Comparison of ENCODE assay signal across 17 cellular contexts in the genomic region with DNA sequence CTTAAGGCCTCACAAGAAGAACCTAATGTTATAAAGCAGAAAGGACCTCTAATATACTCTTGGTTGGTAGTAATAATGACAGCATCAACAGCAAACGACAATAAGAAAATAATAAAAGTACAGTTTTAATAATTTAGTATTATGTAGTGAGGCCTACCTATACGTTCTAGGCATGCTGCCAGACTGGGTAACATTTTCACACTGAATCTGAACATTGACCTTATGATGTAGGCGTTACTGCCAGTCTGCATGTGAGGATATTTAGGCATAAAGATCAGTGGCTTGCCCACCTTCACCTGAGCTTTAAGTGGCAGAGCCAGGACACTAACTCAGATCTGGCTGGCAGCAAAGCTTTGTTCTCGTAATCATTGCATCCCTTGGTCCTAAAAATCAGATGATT. TPM values are rescaled to one million over a fixed set of nuclear protein-coding genes. Genes with fewer than 3 reads are reported as not detected.
DNase-seq lines count a peak whose midpoint lies in the region; ATAC-seq, FAIRE-seq and TF ChIP-seq lines count a peak whose summit lies in the region.
"Had no signal": no experiment of that assay in that cellular context is flagged by ENCODE, and none has a peak within 500 bp of the region (broad histone marks: within the 10 kb centered on the region; RNA-seq: fewer than 3 reads in every experiment).

No MANE protein-coding gene starts in this region.

- ATAC-seq in CD4-positive, alpha-beta T cell (ENCODE audit: poor library complexity) = no peak
- ATAC-seq: esophagus mucosa; stimulated activated naive CD8-positive, alpha-beta T cell treated with anti-CD3 and anti-CD28 coated beads, Interleukin-15, amount 100 ng/mL, for 72 hours had no signal

- no peak for TF ChIP-seq CTCF in CD4-positive, alpha-beta T cell (IDR thresholded peaks at IDR 0.05)
- no peak for TF ChIP-seq CTCF in Loucy (conservative IDR thresholded peaks at IDR 0.05; ENCODE audit: low read length)
- no peak for TF ChIP-seq CTCF in kidney (IDR thresholded peaks at IDR 0.05; ENCODE audit: borderline replicate concordance, extremely low read depth, insufficient read depth)
- no peak for TF ChIP-seq CTCF in spleen (IDR thresholded peaks at IDR 0.05 in 8 of 11, conservative IDR thresholded peaks at IDR 0.05 in 3 of 11)

- H3K4me3 Mint-ChIP-seq in CD4-positive, alpha-beta T cell = peak overlapping the region; percentile 77
- H3K4me3 Mint-ChIP-seq: stimulated activated naive CD8-positive, alpha-beta T cell treated with anti-CD3 and anti-CD28 coated beads, Interleukin-15, amount 100 ng/mL, for 72 hours had no signal

- H3K9me2 ChIP-seq in Loucy (replicated peaks; ENCODE audit: low read depth, low read length) = no peaks in the 10 kb centered on the region

- H3K9me3 Mint-ChIP-seq in CD4-positive, alpha-beta T cell = no peaks in the 10 kb centered on the region
- H3K9me3 Mint-ChIP-seq: naive B cell; stimulated activated naive CD8-positive, alpha-beta T cell treated with anti-CD3 and anti-CD28 coated beads, Interleukin-15, amount 100 ng/mL, for 72 hours had no signal

- H3K36me3 Mint-ChIP-seq in CD4-positive, alpha-beta T cell (ENCODE audit: low read depth) = no peaks in the 10 kb centered on the region
- H3K36me3 Mint-ChIP-seq: naive B cell had no signal

- H3K79me2 ChIP-seq in Loucy (ENCODE audit: insufficient read depth, low read length) = peaks cover 6% of the 10 kb centered on the region; the same call in 1 of the 2 replicates

- H3K4me1 Mint-ChIP-seq in CD4-positive, alpha-beta T cell (ENCODE audit: low read depth) = peaks cover 51% of the 10 kb centered on the region

- H3K27me3 Mint-ChIP-seq in CD4-positive, alpha-beta T cell = no peaks in the 10 kb centered on the region
- H3K27me3 Mint-ChIP-seq: naive B cell; stimulated activated naive CD8-positive, alpha-beta T cell treated with anti-CD3 and anti-CD28 coated beads, Interleukin-15, amount 100 ng/mL, for 72 hours had no signal

- 76 to 84% (median 78%) methylated on average over 4 of the region's 4 CpGs for WGBS in spleen, 5 donors

- peaks cover 3% of the 10 kb centered on the region; the same call in 1 of the 2 replicates for H3F3A ChIP-seq in Loucy (ENCODE audit: low read depth)

- peak overlapping the region; percentile 69 for H3K4me2 ChIP-seq in Loucy (ENCODE audit: low read depth, low read length, poor library complexity, severe bottlenecking)

- H3K27ac ChIP-seq in CD4-positive, alpha-beta T cell (ENCODE audit: low read depth, low read length) = no peak overlapping the region
- H3K27ac ChIP-seq in kidney (ENCODE audit: low read depth in 2 of 2, low read length in 2 of 2) = no peak overlapping the region
- peak overlapping the region in 5 of 8 donors; percentile 12 to 90 (median 88) for H3K27ac ChIP-seq in spleen
- H3K27ac ChIP-seq: WERI-Rb-1 had no signal

- H3K27me3 ChIP-seq in CD4-positive, alpha-beta T cell (ENCODE audit: control insufficient read depth, insufficient read depth, low read length) = no peaks in the 10 kb centered on the region
- no peaks in the 10 kb centered on the region for H3K27me3 ChIP-seq in Loucy (ENCODE audit: insufficient read depth, low read length, poor library complexity, severe bottlenecking)
- H3K27me3 ChIP-seq in spleen (replicated peaks in 1 of 7) = no peaks in the 10 kb centered on the region

- no peak for FAIRE-seq in kidney (lab: Jason Lieb, UNC)

- H3K4me1 ChIP-seq in Loucy (ENCODE audit: insufficient read depth, low read length, poor library complexity, severe bottlenecking) (peaks cover 65% of the 10 kb centered on the region), kidney (ENCODE audit: control insufficient read depth in 1 of 2, insufficient read depth in 1 of 2, low read depth in 1 of 2, low read length in 2 of 2) (peaks cover 0 to 6% of the 10 kb centered on the region in 2 donors), spleen (peaks cover 0 to 100% (median 50%) of the 10 kb centered on the region in 6 donors)

- no peak overlapping the region for H2AFZ ChIP-seq in Loucy (ENCODE audit: low read length)

- no peak for DNase-seq in CD4-positive, alpha-beta T cell
- DNase-seq in kidney (no peak), spleen (no peak), NCI-H1436 (lab: John Stamatoyannopoulos, UW) (no peak)
- DNase-seq in stimulated activated CD4-positive, alpha-beta T cell treated with anti-CD3 and anti-CD28 coated beads, Interleukin-15, amount 100 ng/mL, for 24 hours = no peak
- no peak for DNase-seq in stimulated activated CD4-positive, alpha-beta T cell treated with anti-CD3 and anti-CD28 coated beads, Interleukin-2, amount 100 ng/mL, for 24 hours
- DNase-seq: activated effector memory CD4-positive, alpha-beta T cell treated with anti-CD3 and anti-CD28 coated beads, Interleukin-2, amount 50 U/mL, for 16 hours; naive B cell; NCI-H187 treated with DMSO at 0.1 percent for 48 hours; SHP77; stimulated activated naive CD8-positive, alpha-beta T cell treated with anti-CD3 and anti-CD28 coated beads, Interleukin-15, amount 100 ng/mL, for 72 hours; WERI-Rb-1 had no signal

- H3K27ac Mint-ChIP-seq in CD4-positive, alpha-beta T cell = no peak overlapping the region
- H3K27ac Mint-ChIP-seq: progenitor cell of endocrine pancreas; stimulated activated naive CD8-positive, alpha-beta T cell treated with anti-CD3 and anti-CD28 coated beads, Interleukin-15, amount 100 ng/mL, for 72 hours had no signal

- POLR2A ChIA-PET in CD4-positive, alpha-beta T cell (lab: Charles Lee) = no interaction called here

- no peak overlapping the region for H3K9ac ChIP-seq in Loucy (ENCODE audit: low read depth, low read length, poor library complexity, severe bottlenecking)
- no peak overlapping the region for H3K9ac ChIP-seq in kidney (ENCODE audit: low read length in 2 of 2)

- H3K36me3 ChIP-seq in Loucy (ENCODE audit: insufficient read depth, low read length) (no peaks in the 10 kb centered on the region), kidney (ENCODE audit: control insufficient read depth in 1 of 2, insufficient read depth in 2 of 2, low read length in 2 of 2) (no peaks in the 10 kb centered on the region), spleen (no peaks in the 10 kb centered on the region)
- H3K36me3 ChIP-seq: WERI-Rb-1 had no signal

- no peaks in the 10 kb centered on the region for H3K9me3 ChIP-seq in CD4-positive, alpha-beta T cell (ENCODE audit: control insufficient read depth, low read length)
- H3K9me3 ChIP-seq in Loucy (ENCODE audit: insufficient read depth, low read depth, low read length) = no peaks in the 10 kb centered on the region
- no peaks in the 10 kb centered on the region for H3K9me3 ChIP-seq in kidney (ENCODE audit: control insufficient read depth in 1 of 2, low read length in 2 of 2)
- H3K9me3 ChIP-seq in spleen = no peaks in the 10 kb centered on the region

- H4K20me1 ChIP-seq in Loucy (ENCODE audit: insufficient read depth, low read length, poor library complexity, severe bottlenecking) = no peaks in the 10 kb centered on the region

- no peak overlapping the region for H3K4me3 ChIP-seq in Loucy (ENCODE audit: low read length, poor library complexity, severe bottlenecking)
- peak overlapping the region; percentile 80 to 81 for H3K4me3 ChIP-seq in kidney (ENCODE audit: low read length in 2 of 2)
- peak overlapping the region; percentile 6 to 71 (median 40) for H3K4me3 ChIP-seq in spleen

- CTCF ChIA-PET in CD4-positive, alpha-beta T cell (lab: Charles Lee) = interaction anchor here (0.6 kb wide), 1 partner anchor 715 kb away, joined by 3 read pairs; no protein-coding TSS in a partner anchor

- no peak for TF ChIP-seq POLR2A in spleen (IDR thresholded peaks at IDR 0.05)

- intact Hi-C loops in CD4-positive, alpha-beta T cell (cut with DNase I, micrococcal nuclease) = loop anchor here in 1 of 2 experiments (10.0 kb wide), 1 partner anchor 238 kb away; no protein-coding TSS in a partner anchor
- intact Hi-C loops in kidney (cut with DNase I) = no loop called here
- intact Hi-C loops in spleen (cut with DNase I; ENCODE audit: low total_unique reads) = no loop called here

RNA-seq across cellular contexts. Expression of a gene that starts 2.5 kb away (rescaled TPM):
- total RNA-seq in CD4-positive, alpha-beta T cell = 1 to 10 TPM; 1.5 to 1.6 TPM
- total RNA-seq in kidney (96.9 TPM), spleen (100 to 1,000 TPM in 6 of 7 donors, 10 to 100 TPM in 1; 97.8 to 204 (median 134) TPM)
- polyA plus RNA-seq in kidney (ENCODE audit: insufficient read depth, low read depth, low replicate concordance) (27.5 TPM), spleen (10 to 100 TPM; 13.2 to 14.5 (median 13.7) TPM)
- total RNA-seq: H4, HT1080, progenitor cell of endocrine pancreas had no signal

Comparison
In these comparisons a context has a peak if more than half of its experiments do, and no peak if none do; other contexts are left out.
1. H3K27ac ChIP-seq: peak in spleen (5 of 8); none in CD4-positive, alpha-beta T cell (single experiment) and kidney (0 of 2).
2. RNA of a gene that starts 2.5 kb away (total RNA-seq): 97.8 to 204 TPM in spleen and 96.9 TPM in kidney (single experiment); 1.5 to 1.6 TPM in CD4-positive, alpha-beta T cell; every median in the first group is over 10 times any median in the second.